In genomic region chr1:36448530-36449051, GRCh38 we compare ENCODE assay signal across 13 cellular contexts. TPM values are rescaled to one million over a fixed set of nuclear protein-coding genes. Genes with fewer than 3 reads are reported as not detected.
A peak's percentile ranks its signal among the peaks of the same experiment; 100 is the strongest.
DNase-seq lines count a peak whose midpoint lies in the region; ATAC-seq, FAIRE-seq and TF ChIP-seq lines count a peak whose summit lies in the region.
"Had no signal": no experiment of that assay in that cellular context is flagged by ENCODE, and none has a peak within 500 bp of the region (broad histone marks: within the 10 kb centered on the region; RNA-seq: fewer than 3 reads in every experiment).

No MANE protein-coding gene starts in this region.

- in situ Hi-C loops in K562 (cut with MboI) = no loop called here

- no peaks in the 10 kb centered on the region; the same call in 2 of the 3 replicates for H3K36me3 ChIP-seq in K562 (ENCODE audit: control insufficient read depth, insufficient read depth, low read length)
- H3K36me3 ChIP-seq in neutrophil = no peaks in the 10 kb centered on the region
- H3K36me3 ChIP-seq: uterus had no signal

- H3K9me1 ChIP-seq in K562 (ENCODE audit: control insufficient read depth, insufficient read depth, low read length) = no peaks in the 10 kb centered on the region

- H4K20me1 ChIP-seq in K562 (replicated peaks; ENCODE audit: control insufficient read depth, insufficient read depth, low read length) = no peaks in the 10 kb centered on the region

- H3K4me3 ChIP-seq in K562 (no peak overlapping the region), neutrophil (ENCODE audit: low read depth in 1 of 2, low read length in 1 of 2) (no peak overlapping the region)
- H3K4me3 ChIP-seq: GM12878, uterus had no signal

- intact Hi-C loops in K562 (cut with micrococcal nuclease) = loop anchor here (10.0 kb wide), 1 partner anchor 96 kb away; no protein-coding TSS in a partner anchor

- no peak overlapping the region for H3K9ac ChIP-seq in K562 (ENCODE audit: insufficient read depth in 1 of 2, low read depth in 2 of 2, low read length in 2 of 2)

- DNase-seq in NCI-H526 (lab: John Stamatoyannopoulos, UW) (peak; percentile 42 to 59), NCI-H526 treated with DMSO at 0.1 percent for 48 hours (lab: John Stamatoyannopoulos, UW) (no peak), NCI-H1105 treated with DMSO at 0.1 percent for 48 hours (lab: John Stamatoyannopoulos, UW) (peak; percentile 97), K562 (ENCODE audit: extremely low read depth in 1 of 4, low spot score in 3 of 4) (peak; percentile 70 to 83 (median 74)), RCC 7860 (ENCODE audit: low spot score) (no peak)
- DNase-seq: uterus had no signal

- POLR2A ChIA-PET in K562 (lab: Yijun Ruan, JAX) = interaction anchor here (0.7 to 1.7 kb wide), 4 partner anchors 10 to 61 kb away, joined by 3 to 5 read pairs (median 4); partner anchors contain the start of gene MRPS15

- H3K4me1 ChIP-seq in K562 (replicated peaks in 1 of 2; ENCODE audit: control insufficient read depth in 2 of 2, insufficient read depth in 2 of 2, low read length in 2 of 2) = peaks cover 14 to 22% of the 10 kb centered on the region in 2 experiments
- peaks cover 51 to 53% of the 10 kb centered on the region in 2 experiments for H3K4me1 ChIP-seq in neutrophil (ENCODE audit: control insufficient read depth in 1 of 2, insufficient read depth in 1 of 2, low read depth in 1 of 2, low read length in 1 of 2)

- no peak for TF ChIP-seq EP300 in K562 (IDR thresholded peaks at IDR 0.05; ENCODE audit: low read length)

- FAIRE-seq in K562 (lab: Jason Lieb, UNC) (peak; percentile 82), RCC 7860 (lab: Jason Lieb, UNC) (no peak)
- FAIRE-seq: GM12878, HTR-8/SVneo had no signal

- ATAC-seq in K562 = peak; percentile 91
- ATAC-seq in HG03520 (IDR thresholded peaks at IDR 0.05; ENCODE audit: unreplicated experiment) = no peak
- no peak for ATAC-seq in HG03196 (IDR thresholded peaks at IDR 0.05; ENCODE audit: unreplicated experiment)
- ATAC-seq: GM12878 had no signal

- CTCF ChIA-PET in K562 (lab: Yijun Ruan, JAX; ENCODE audit: low intra/inter-chr PET ratio) = interaction anchor here (0.5 kb wide), 1 partner anchor 29 kb away, joined by 3 read pairs; no protein-coding TSS in a partner anchor

- H3K27ac ChIP-seq in K562 (ENCODE audit: extremely low read depth, low read depth, low read length) (no peak overlapping the region; the same call in 2 of the 3 replicates), neutrophil (peak overlapping the region; percentile 48)
- H3K27ac ChIP-seq: uterus had no signal

- no peaks in the 10 kb centered on the region for H3K79me2 ChIP-seq in K562 (ENCODE audit: control insufficient read depth, insufficient read depth, low read length)

- no peaks in the 10 kb centered on the region for H3K9me3 ChIP-seq in K562 (replicated peaks; ENCODE audit: control insufficient read depth, insufficient read depth, low read depth, low read length)
- no peaks in the 10 kb centered on the region for H3K9me3 ChIP-seq in neutrophil
- H3K9me3 ChIP-seq: uterus had no signal

- peak in 1 of 2 experiments; percentile 35; a peak in 2 of 4 replicates for TF ChIP-seq RAD21 in K562 (CRISPR knock-in tag; conservative IDR thresholded peaks at IDR 0.05 in 1 of 2, IDR thresholded peaks at IDR 0.05 in 1 of 2)

- BruUV-seq in K562 (replicated peaks; lab: Mats Ljungman, UMichigan) = no TSS peak

- peak; percentile 36 to 55 (median 39); a peak in 3 of 6 replicates for TF ChIP-seq CTCF in K562 (IDR thresholded peaks at IDR 0.05 in 2 of 3, conservative IDR thresholded peaks at IDR 0.05 in 1 of 3; ENCODE audit: insufficient read depth in 2 of 3, low read depth in 1 of 3, low read length in 3 of 3)
- no peak for TF ChIP-seq CTCF in neutrophil (IDR thresholded peaks at IDR 0.05)

- peak overlapping the region; percentile 53; the same call in 1 of the 2 replicates for H3K4me2 ChIP-seq in K562 (ENCODE audit: insufficient read depth, low read length)

- H3K27me3 ChIP-seq in K562 (ENCODE audit: control insufficient read depth in 2 of 2, insufficient read depth in 2 of 2, low read length in 2 of 2) (no peaks in the 10 kb centered on the region), neutrophil (no peaks in the 10 kb centered on the region)
- H3K27me3 ChIP-seq: uterus had no signal

- H2AFZ ChIP-seq in K562 (ENCODE audit: low read depth, low read length) = peak overlapping the region; percentile 92

- TF ChIP-seq POLR2A in K562 (conservative IDR thresholded peaks at IDR 0.05) = no peak

- 21% methylated on average over 4 of the region's 4 CpGs for WGBS in K562 (ENCODE audit: insufficient coverage, low coverage, missing lambda C conversion rate)

RNA-seq across cellular contexts. Expression of gene OSCP1, which starts 1.7 kb away (rescaled TPM):
- 0.74 TPM in 1 of 2 replicates, not detected in the other for total RNA-seq in K562 (2011; cell fraction: chromatin; rRNA removed; ENCODE audit: low replicate concordance)
- not detected in 2 replicates for total RNA-seq in K562 (2011; cell fraction: nucleolus; rRNA removed)
- total RNA-seq in K562 (2011; cell fraction: nucleoplasm; rRNA removed) = not detected in 2 replicates
- total RNA-seq in K562 (2014; rRNA removed) = 0.36 TPM in 1 of 2 replicates, not detected in the other
- total RNA-seq in K562 (2014; rRNA removed; fragmentation: Illumina TruSeq; extraction: Trizol) = not detected in 2 replicates
- total RNA-seq in K562 (2015; rRNA removed; fragmentation: Illumina TruSeq; extraction: Trizol) = 0.40 TPM in 1 of 2 replicates, not detected in the other
- not detected in 2 replicates for total RNA-seq in K562 (2021)
- polyA plus RNA-seq in K562 (2011; rRNA removed) = 0.12 and 0.15 TPM in 2 replicates
- 0.35 TPM in 1 of 2 replicates, not detected in the other for polyA plus RNA-seq in K562 (2011; cell fraction: cytosol; rRNA removed)
- 0.46 TPM in 1 of 2 replicates, not detected in the other for polyA plus RNA-seq in K562 (2011; cell fraction: nucleus; rRNA removed)
- 0.42 and 0.50 TPM in 2 replicates for polyA plus RNA-seq in K562 (2012)
- 0.22 and 0.30 TPM in 2 replicates for polyA plus RNA-seq in K562 (2014; fragmentation: Illumina TruSeq; extraction: Trizol)
- not detected for polyA plus RNA-seq in K562 (2014; fragmentation: Nextera tagmentation; extraction: Ambion mirVana)
- polyA plus RNA-seq in K562 (2014; rRNA removed) = not detected in 2 replicates
- not detected in 2 replicates for polyA minus RNA-seq in K562 (2011; rRNA and poly(A)+ RNA removed)
- polyA minus RNA-seq in K562 (2011; cell fraction: cytosol; rRNA and poly(A)+ RNA removed) = not detected in 2 replicates
- 0.33 TPM in 1 of 2 replicates, not detected in the other for polyA minus RNA-seq in K562 (2011; cell fraction: nucleus; rRNA and poly(A)+ RNA removed)
- total RNA-seq: T-helper 1 cell treated with Interleukin-12 subunit alpha and Interleukin-12 subunit beta and Interleukin-4 antibody, amounts not matched to agents 30 ng/mL and 1 ng/mL, for 36 hours had no signal

RNA-seq across cellular contexts. Expression of gene MRPS15, which starts 15.6 kb away (rescaled TPM):
- 49.1 and 50.5 TPM in 2 replicates for total RNA-seq in K562 (2011; cell fraction: chromatin; rRNA removed; ENCODE audit: low replicate concordance)
- total RNA-seq in K562 (2011; cell fraction: nucleolus; rRNA removed) = 46.1 and 55.5 TPM in 2 replicates
- total RNA-seq in K562 (2011; cell fraction: nucleoplasm; rRNA removed) = 59.8 and 81.0 TPM in 2 replicates
- total RNA-seq in K562 (2014; rRNA removed) = 209 and 251 TPM in 2 replicates
- 156 and 166 TPM in 2 replicates for total RNA-seq in K562 (2014; rRNA removed; fragmentation: Illumina TruSeq; extraction: Trizol)
- 148 and 156 TPM in 2 replicates for total RNA-seq in K562 (2015; rRNA removed; fragmentation: Illumina TruSeq; extraction: Trizol)
- 144 and 164 TPM in 2 replicates for total RNA-seq in K562 (2021)
- 119 and 149 TPM in 2 replicates for polyA plus RNA-seq in K562 (2011; rRNA removed)
- polyA plus RNA-seq in K562 (2011; cell fraction: cytosol; rRNA removed) = 89.3 and 95.0 TPM in 2 replicates
- 47.9 and 56.5 TPM in 2 replicates for polyA plus RNA-seq in K562 (2011; cell fraction: nucleus; rRNA removed)
- 112 and 119 TPM in 2 replicates for polyA plus RNA-seq in K562 (2012)
- polyA plus RNA-seq in K562 (2014; fragmentation: Illumina TruSeq; extraction: Trizol) = 223 and 237 TPM in 2 replicates
- polyA plus RNA-seq in K562 (2014; fragmentation: Nextera tagmentation; extraction: Ambion mirVana) = 100 to 1,000 TPM in 1 of 2 experiments, 10 to 100 TPM in 1; 62.9 to 107 TPM
- 250 and 286 TPM in 2 replicates for polyA plus RNA-seq in K562 (2014; rRNA removed)
- polyA minus RNA-seq in K562 (2011; rRNA and poly(A)+ RNA removed) = 79.2 and 97.3 TPM in 2 replicates
- polyA minus RNA-seq in K562 (2011; cell fraction: cytosol; rRNA and poly(A)+ RNA removed) = 31.1 and 33.4 TPM in 2 replicates
- 15.9 and 31.7 TPM in 2 replicates for polyA minus RNA-seq in K562 (2011; cell fraction: nucleus; rRNA and poly(A)+ RNA removed)

RNA-seq across cellular contexts. Expression of gene CSF3R, which starts 34.1 kb away (rescaled TPM):
- total RNA-seq in K562 (2011; cell fraction: chromatin; rRNA removed; ENCODE audit: low replicate concordance) = 2.6 and 2.7 TPM in 2 replicates
- 1.5 and 2.0 TPM in 2 replicates for total RNA-seq in K562 (2011; cell fraction: nucleolus; rRNA removed)
- total RNA-seq in K562 (2011; cell fraction: nucleoplasm; rRNA removed) = 0.95 and 1.7 TPM in 2 replicates
- 0.32 and 0.78 TPM in 2 replicates for total RNA-seq in K562 (2014; rRNA removed)
- 0.03 and 0.22 TPM in 2 replicates for total RNA-seq in K562 (2014; rRNA removed; fragmentation: Illumina TruSeq; extraction: Trizol)
- total RNA-seq in K562 (2015; rRNA removed; fragmentation: Illumina TruSeq; extraction: Trizol) = 0.54 and 0.79 TPM in 2 replicates
- total RNA-seq in K562 (2021) = 0.25 and 0.71 TPM in 2 replicates
- 0.21 and 0.57 TPM in 2 replicates for polyA plus RNA-seq in K562 (2011; rRNA removed)
- 0.18 and 0.35 TPM in 2 replicates for polyA plus RNA-seq in K562 (2011; cell fraction: cytosol; rRNA removed)
- polyA plus RNA-seq in K562 (2011; cell fraction: nucleus; rRNA removed) = 1.3 and 1.6 TPM in 2 replicates
- polyA plus RNA-seq in K562 (2012) = 0.92 and 13.0 TPM in 2 replicates
- polyA plus RNA-seq in K562 (2014; fragmentation: Illumina TruSeq; extraction: Trizol) = 0.40 and 0.48 TPM in 2 replicates
- under 1 TPM in 1 of 2 experiments, not detected in 1; 0.21 TPM for polyA plus RNA-seq in K562 (2014; fragmentation: Nextera tagmentation; extraction: Ambion mirVana)
- polyA plus RNA-seq in K562 (2014; rRNA removed) = 0.50 and 0.86 TPM in 2 replicates
- 0.25 and 0.36 TPM in 2 replicates for polyA minus RNA-seq in K562 (2011; rRNA and poly(A)+ RNA removed)
- polyA minus RNA-seq in K562 (2011; cell fraction: cytosol; rRNA and poly(A)+ RNA removed) = not detected in 2 replicates
- polyA minus RNA-seq in K562 (2011; cell fraction: nucleus; rRNA and poly(A)+ RNA removed) = 0.78 and 1.3 TPM in 2 replicates
- polyA plus RNA-seq: fibroblast of lung, GM12878 had no signal

RNA-seq across cellular contexts. Expression of gene LSM10, which starts 50.9 kb away (rescaled TPM):
- 20.5 and 63.8 TPM in 2 replicates for total RNA-seq in K562 (2011; cell fraction: chromatin; rRNA removed; ENCODE audit: low replicate concordance)
- 55.5 and 59.9 TPM in 2 replicates for total RNA-seq in K562 (2011; cell fraction: nucleolus; rRNA removed)
- 40.9 and 45.8 TPM in 2 replicates for total RNA-seq in K562 (2011; cell fraction: nucleoplasm; rRNA removed)
- 68.9 and 94.6 TPM in 2 replicates for total RNA-seq in K562 (2014; rRNA removed)
- total RNA-seq in K562 (2014; rRNA removed; fragmentation: Illumina TruSeq; extraction: Trizol) = 9.8 and 13.2 TPM in 2 replicates
- 21.8 and 23.3 TPM in 2 replicates for total RNA-seq in K562 (2015; rRNA removed; fragmentation: Illumina TruSeq; extraction: Trizol)
- total RNA-seq in K562 (2021) = 85.7 and 88.0 TPM in 2 replicates
- 91.4 and 95.2 TPM in 2 replicates for polyA plus RNA-seq in K562 (2011; rRNA removed)
- polyA plus RNA-seq in K562 (2011; cell fraction: cytosol; rRNA removed) = 111 and 190 TPM in 2 replicates
- polyA plus RNA-seq in K562 (2011; cell fraction: nucleus; rRNA removed) = 44.9 and 48.3 TPM in 2 replicates
- 91.2 and 105 TPM in 2 replicates for polyA plus RNA-seq in K562 (2012)
- 122 and 153 TPM in 2 replicates for polyA plus RNA-seq in K562 (2014; fragmentation: Illumina TruSeq; extraction: Trizol)
- polyA plus RNA-seq in K562 (2014; fragmentation: Nextera tagmentation; extraction: Ambion mirVana) = 10 to 100 TPM; 34.8 to 56.9 TPM
- polyA plus RNA-seq in K562 (2014; rRNA removed) = 146 and 168 TPM in 2 replicates
- 26.2 and 41.8 TPM in 2 replicates for polyA minus RNA-seq in K562 (2011; rRNA and poly(A)+ RNA removed)
- 26.6 and 38.0 TPM in 2 replicates for polyA minus RNA-seq in K562 (2011; cell fraction: cytosol; rRNA and poly(A)+ RNA removed)
- polyA minus RNA-seq in K562 (2011; cell fraction: nucleus; rRNA and poly(A)+ RNA removed) = 17.1 and 23.5 TPM in 2 replicates

Comparison
In these comparisons a context has a peak if more than half of its experiments do, and no peak if none do; other contexts are left out.
1. DNase-seq: peak in NCI-H526 (2 of 2), NCI-H1105 treated with DMSO at 0.1 percent for 48 hours (single experiment) and K562 (4 of 4); none in NCI-H526 treated with DMSO at 0.1 percent for 48 hours (single experiment) and RCC 7860 (single experiment).